In the genomic region with DNA sequence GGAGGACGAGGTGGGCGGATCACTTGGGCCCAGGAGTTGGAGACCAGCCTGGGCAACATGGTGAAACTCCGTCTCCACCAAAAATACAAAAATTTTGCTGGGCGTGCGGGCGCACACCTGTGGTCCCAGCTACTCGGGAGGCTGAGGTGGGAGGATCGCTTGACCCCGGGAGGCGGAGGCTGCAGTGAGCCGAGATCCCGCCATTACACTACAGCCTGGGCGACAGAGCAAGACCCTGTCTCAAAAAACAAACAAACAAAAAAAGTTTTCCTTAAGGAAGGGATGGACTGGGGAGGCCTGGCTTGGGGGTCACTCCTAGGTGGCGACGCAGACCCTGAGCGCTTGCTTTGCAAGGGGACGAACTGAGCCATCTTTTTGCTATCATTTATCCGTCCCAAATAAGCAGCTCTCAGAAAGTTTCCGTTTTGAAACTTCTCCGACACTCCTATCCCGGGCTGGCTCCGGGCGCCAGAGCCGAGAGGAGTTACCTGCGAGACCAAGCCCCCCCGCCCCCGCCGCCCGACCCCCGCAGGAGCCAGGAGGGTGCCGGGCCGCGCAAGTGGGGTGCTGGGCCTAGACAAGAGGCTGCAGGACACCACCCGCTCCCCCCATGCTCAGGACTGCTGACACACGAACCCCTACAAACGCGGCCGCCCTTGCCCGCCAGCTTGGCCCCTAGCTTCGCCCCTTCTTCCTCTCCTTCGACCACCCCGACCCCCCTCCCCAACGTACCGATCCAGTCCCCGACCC, we compare ENCODE assay signal across 9 cellular contexts. TPM values are rescaled to one million over a fixed set of nuclear protein-coding genes. Genes with fewer than 3 reads are reported as not detected.
DNase-seq lines count a peak whose midpoint lies in the region; ATAC-seq and TF ChIP-seq lines count a peak whose summit lies in the region.
"Had no signal": no experiment of that assay in that cellular context is flagged by ENCODE, and none has a peak within 500 bp of the region (broad histone marks: within the 10 kb centered on the region; RNA-seq: fewer than 3 reads in every experiment).

No MANE protein-coding gene starts in this region.

- intact Hi-C loops in CD4-positive, alpha-beta memory T cell (cut with micrococcal nuclease): no loop called here
- intact Hi-C loops in activated CD8-positive, alpha-beta T cell treated with anti-CD3 and anti-CD28 coated beads for 36 hours (cut with micrococcal nuclease): no loop called here
- intact Hi-C loops in left ventricle myocardium inferior (cut with micrococcal nuclease): no loop called here

- peaks cover 7% of the 10 kb centered on the region for H3K27me3 ChIP-seq in CD4-positive, alpha-beta memory T cell (ENCODE audit: insufficient read depth, low read length)
- peaks cover 21% of the 10 kb centered on the region for H3K27me3 ChIP-seq in left ventricle myocardium inferior (ENCODE audit: low read depth)
- no peaks in the 10 kb centered on the region for H3K27me3 ChIP-seq in rectal smooth muscle tissue (ENCODE audit: control insufficient read depth, insufficient read depth, low read length)

- peaks cover 49 to 53% of the 10 kb centered on the region in 2 donors for H3K27me3 Mint-ChIP-seq in CD4-positive, alpha-beta memory T cell
- peaks cover 46% of the 10 kb centered on the region for H3K27me3 Mint-ChIP-seq in activated CD8-positive, alpha-beta T cell treated with anti-CD3 and anti-CD28 coated beads for 36 hours

- peaks cover 0 to 3% (median 0%) of the 10 kb centered on the region in 8 donors for H3K9me3 Mint-ChIP-seq in CD4-positive, alpha-beta memory T cell
- no peaks in the 10 kb centered on the region for H3K9me3 Mint-ChIP-seq in activated CD8-positive, alpha-beta T cell treated with anti-CD3 and anti-CD28 coated beads for 36 hours

- no peak for ATAC-seq in activated CD8-positive, alpha-beta T cell treated with anti-CD3 and anti-CD28 coated beads for 36 hours
- ATAC-seq in HG03469 (IDR thresholded peaks at IDR 0.05; ENCODE audit: unreplicated experiment) (no peak), HG02885 (IDR thresholded peaks at IDR 0.05; ENCODE audit: poor library complexity, unreplicated experiment) (no peak), GM19455 (IDR thresholded peaks at IDR 0.05; ENCODE audit: unreplicated experiment) (no peak)

- H3K9ac ChIP-seq in rectal smooth muscle tissue (ENCODE audit: low read length): no peak overlapping the region

- H3K4me3 Mint-ChIP-seq in CD4-positive, alpha-beta memory T cell: peak overlapping the region; percentile 33 to 71 (median 54)
- H3K4me3 Mint-ChIP-seq in activated CD8-positive, alpha-beta T cell treated with anti-CD3 and anti-CD28 coated beads for 36 hours: peak overlapping the region; percentile 41

- CTCF ChIA-PET in CD4-positive, alpha-beta memory T cell (lab: Charles Lee; ENCODE audit: partially characterized antibody): no interaction called here
- CTCF ChIA-PET in activated CD8-positive, alpha-beta T cell treated with anti-CD3 and anti-CD28 coated beads for 36 hours (lab: Charles Lee): no interaction called here

- no peak for DNase-seq in CD4-positive, alpha-beta memory T cell
- DNase-seq in activated CD8-positive, alpha-beta T cell treated with anti-CD3 and anti-CD28 coated beads for 36 hours: no peak
- DNase-seq in left ventricle myocardium inferior: peak; percentile 15
- DNase-seq in activated CD4-positive, CD25-positive, alpha-beta regulatory T cell (lab: John Stamatoyannopoulos, UW): no peak
- DNase-seq: central memory CD4-positive, alpha-beta T cell had no signal

- no peak overlapping the region for H3K4me3 ChIP-seq in CD4-positive, alpha-beta memory T cell (ENCODE audit: low read length in 2 of 2)
- H3K4me3 ChIP-seq in left ventricle myocardium inferior (peak overlapping the region; percentile 84), rectal smooth muscle tissue (ENCODE audit: low read length) (peak overlapping the region; percentile 76)

- H3K4me1 ChIP-seq in CD4-positive, alpha-beta memory T cell (ENCODE audit: insufficient read depth, low read length): peaks cover 5% of the 10 kb centered on the region
- H3K4me1 ChIP-seq in left ventricle myocardium inferior (peaks cover 41% of the 10 kb centered on the region), rectal smooth muscle tissue (ENCODE audit: control insufficient read depth, insufficient read depth, low read length) (peaks cover 5% of the 10 kb centered on the region)

- no peaks in the 10 kb centered on the region for H3K36me3 Mint-ChIP-seq in CD4-positive, alpha-beta memory T cell
- H3K36me3 Mint-ChIP-seq in activated CD8-positive, alpha-beta T cell treated with anti-CD3 and anti-CD28 coated beads for 36 hours (ENCODE audit: low read depth): no peaks in the 10 kb centered on the region

- H3K36me3 ChIP-seq in CD4-positive, alpha-beta memory T cell (ENCODE audit: insufficient read depth, low read length): no peaks in the 10 kb centered on the region
- H3K36me3 ChIP-seq in left ventricle myocardium inferior: no peaks in the 10 kb centered on the region
- no peaks in the 10 kb centered on the region for H3K36me3 ChIP-seq in rectal smooth muscle tissue (ENCODE audit: control insufficient read depth, insufficient read depth, low read length)

- H3K27ac Mint-ChIP-seq in CD4-positive, alpha-beta memory T cell: no peak overlapping the region
- H3K27ac Mint-ChIP-seq in activated CD8-positive, alpha-beta T cell treated with anti-CD3 and anti-CD28 coated beads for 36 hours: no peak overlapping the region

- H3K27ac ChIP-seq in CD4-positive, alpha-beta memory T cell (ENCODE audit: low read depth, low read length): no peak overlapping the region
- H3K27ac ChIP-seq in left ventricle myocardium inferior (replicated peaks) (peak overlapping the region; percentile 16), rectal smooth muscle tissue (ENCODE audit: low read depth, low read length) (peak overlapping the region; percentile 11)

- H3K4me1 Mint-ChIP-seq in CD4-positive, alpha-beta memory T cell: peaks cover 0 to 4% (median 2%) of the 10 kb centered on the region in 4 donors
- no peaks in the 10 kb centered on the region for H3K4me1 Mint-ChIP-seq in activated CD8-positive, alpha-beta T cell treated with anti-CD3 and anti-CD28 coated beads for 36 hours (ENCODE audit: low read depth)

- POLR2A ChIA-PET in CD4-positive, alpha-beta memory T cell (lab: Charles Lee; ENCODE audit: partially characterized antibody): no interaction called here
- POLR2A ChIA-PET in activated CD8-positive, alpha-beta T cell treated with anti-CD3 and anti-CD28 coated beads for 36 hours (lab: Charles Lee): no interaction called here

- no peaks in the 10 kb centered on the region for H3K9me3 ChIP-seq in CD4-positive, alpha-beta memory T cell (ENCODE audit: control insufficient read depth in 1 of 2, low read length in 2 of 2)
- H3K9me3 ChIP-seq in left ventricle myocardium inferior (replicated peaks): no peaks in the 10 kb centered on the region

- no peak for TF ChIP-seq CTCF in activated CD8-positive, alpha-beta T cell treated with anti-CD3 and anti-CD28 coated beads for 36 hours (IDR thresholded peaks at IDR 0.05)
- TF ChIP-seq CTCF in left ventricle myocardium inferior (IDR thresholded peaks at IDR 0.05; ENCODE audit: borderline replicate concordance): no peak

RNA-seq across cellular contexts. Expression of a gene that starts 0.7 kb away (rescaled TPM):
- total RNA-seq in CD4-positive, alpha-beta memory T cell: not detected
- polyA plus RNA-seq in CD4-positive, alpha-beta memory T cell: not detected
- not detected for total RNA-seq in activated CD8-positive, alpha-beta T cell treated with anti-CD3 and anti-CD28 coated beads for 36 hours
- total RNA-seq in left ventricle myocardium inferior: 2.3 TPM

Comparison
In these comparisons a context has a peak if more than half of its experiments do, and no peak if none do; other contexts are left out.
1. H3K4me3 ChIP-seq: peak in left ventricle myocardium inferior (single experiment) and rectal smooth muscle tissue (single experiment); none in CD4-positive, alpha-beta memory T cell (0 of 2).